Comparison of ENCODE assay signal across 36 cellular contexts in the genomic region with DNA sequence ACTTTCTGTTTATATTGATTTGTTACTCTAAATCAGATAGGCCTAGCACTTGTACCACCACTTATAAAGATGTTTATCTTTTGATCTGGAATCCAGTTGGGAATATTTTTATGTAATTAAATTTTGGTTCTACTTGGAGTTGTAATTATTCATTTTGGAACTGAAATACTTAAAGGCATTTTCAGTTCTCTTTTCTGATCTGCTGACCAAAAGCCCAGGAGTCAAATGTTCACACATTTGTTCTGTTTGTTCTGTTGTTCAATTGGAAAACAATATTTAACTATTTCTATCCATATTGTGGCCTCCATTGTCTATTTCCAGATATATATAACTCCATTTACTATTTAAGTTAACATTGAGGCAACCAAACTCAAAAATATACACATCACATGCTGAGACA.
DNase-seq lines count a peak whose midpoint lies in the region; ATAC-seq, FAIRE-seq and TF ChIP-seq lines count a peak whose summit lies in the region.
"Had no signal": no experiment of that assay in that cellular context is flagged by ENCODE, and none has a peak within 500 bp of the region (broad histone marks: within the 10 kb centered on the region; RNA-seq: fewer than 3 reads in every experiment).

No MANE protein-coding gene starts in this region.

- H2AFZ ChIP-seq in KMS-11 (ENCODE audit: low read depth) (no peak overlapping the region), GM12878 (ENCODE audit: control insufficient read depth, low read depth, low read length) (no peak overlapping the region), smooth muscle cell (ENCODE audit: low read depth) (peak overlapping the region; percentile 33)

- TF ChIP-seq POLR2A in GM12891 (IDR thresholded peaks at IDR 0.05; ENCODE audit: low read depth, low read length) (no peak), GM12878 (IDR thresholded peaks at IDR 0.05; ENCODE audit: low read depth, low read length) (no peak)

- CTCF ChIA-PET in GM12878 (lab: Yijun Ruan, JAX), result no interaction called here

- H3K4me1 Mint-ChIP-seq in activated naive CD8-positive, alpha-beta T cell treated with anti-CD3 and anti-CD28 coated beads for 36 hours, result no peaks in the 10 kb centered on the region
- H3K4me1 Mint-ChIP-seq: B cell; CD14-positive monocyte; CD4-positive, alpha-beta memory T cell; CD4-positive, CD25-positive, alpha-beta regulatory T cell; CD8-positive, alpha-beta memory T cell had no signal

- H3K9me3 ChIP-seq in GM12878 (replicated peaks; ENCODE audit: control insufficient read depth, insufficient read depth, low read length) (no peaks in the 10 kb centered on the region), smooth muscle cell (replicated peaks; ENCODE audit: low read depth) (no peaks in the 10 kb centered on the region)
- H3K9me3 ChIP-seq in effector memory CD4-positive, alpha-beta T cell (ENCODE audit: control insufficient read depth, low read length), result no peaks in the 10 kb centered on the region
- H3K9me3 ChIP-seq: A549; BE2C; BLaER1; BLaER1 treated with 17β-estradiol and CSF1 and Interleukin-3, amounts not matched to agents 10 nM and 100 nM; Caco-2 had no signal

- no peaks in the 10 kb centered on the region for H3K79me2 ChIP-seq in KMS-11 (ENCODE audit: insufficient read depth, low read depth)
- no peaks in the 10 kb centered on the region for H3K79me2 ChIP-seq in GM12878 (ENCODE audit: control insufficient read depth, insufficient read depth, low read length)
- no peaks in the 10 kb centered on the region for H3K79me2 ChIP-seq in smooth muscle cell (ENCODE audit: low read depth)

- H3K4me2 ChIP-seq in KMS-11 (no peak overlapping the region), GM12878 (ENCODE audit: control insufficient read depth, insufficient read depth) (no peak overlapping the region), smooth muscle cell (no peak overlapping the region)
- H3K4me2 ChIP-seq: A549; BLaER1; BLaER1 treated with 17β-estradiol and CSF1 and Interleukin-3, amounts not matched to agents 10 nM and 100 nM had no signal

- no peak overlapping the region for H3K4me3 ChIP-seq in KMS-11 (IDR thresholded peaks at IDR 0.05; ENCODE audit: insufficient read depth, low read depth, low read length)
- no peak overlapping the region for H3K4me3 ChIP-seq in GM12878
- no peak overlapping the region for H3K4me3 ChIP-seq in smooth muscle cell
- H3K4me3 ChIP-seq in effector memory CD4-positive, alpha-beta T cell (ENCODE audit: insufficient read depth, low read depth, low read length, poor library complexity, severe bottlenecking), result no peak overlapping the region
- H3K4me3 ChIP-seq: A549; BLaER1; BLaER1 treated with 17β-estradiol and CSF1 and Interleukin-3, amounts not matched to agents 10 nM and 100 nM had no signal

- no peaks in the 10 kb centered on the region for H3K9me3 Mint-ChIP-seq in activated naive CD8-positive, alpha-beta T cell treated with anti-CD3 and anti-CD28 coated beads for 36 hours

- intact Hi-C loops in GM12878 (cut with micrococcal nuclease; ENCODE audit: unreplicated experiment), result no loop called here

- H4K20me1 ChIP-seq in KMS-11 (ENCODE audit: insufficient read depth), result no peaks in the 10 kb centered on the region
- H4K20me1 ChIP-seq in GM12878 (ENCODE audit: control insufficient read depth, insufficient read depth), result no peaks in the 10 kb centered on the region
- H4K20me1 ChIP-seq in smooth muscle cell (ENCODE audit: low read depth), result no peaks in the 10 kb centered on the region
- H4K20me1 ChIP-seq: BLaER1; BLaER1 treated with 17β-estradiol and CSF1 and Interleukin-3, amounts not matched to agents 10 nM and 100 nM had no signal

- DNase-seq in GM12891 (ENCODE audit: insufficient read length, low spot score) (no peak), GM12878 (ENCODE audit: low read depth, low spot score) (no peak), smooth muscle cell (lab: John Stamatoyannopoulos, UW; ENCODE audit: unreplicated experiment) (no peak), UCSD-AML1 (lab: John Stamatoyannopoulos, UW; ENCODE audit: unreplicated experiment) (no peak), GOT3 (lab: John Stamatoyannopoulos, UW) (no peak)
- no peak for DNase-seq in effector memory CD4-positive, alpha-beta T cell
- no peak for DNase-seq in activated naive CD8-positive, alpha-beta T cell treated with anti-CD3 and anti-CD28 coated beads for 36 hours
- DNase-seq: 8988T; ACHN; AML-193; BE2C; C1 segment of cervical spinal cord; Caco-2; Calu3; CD4-positive, alpha-beta memory T cell; CD4-positive, alpha-beta T cell; CD4-positive, CD25-positive, alpha-beta regulatory T cell; CD8-positive, alpha-beta memory T cell; CD8-positive, alpha-beta T cell; COR-L47; DMS 273 treated with DMSO at 0.1 percent for 48 hours; DMS153; DMS53; DMS79; DMS79 treated with DMSO at 0.1 percent for 48 hours; DND-41; EL had no signal

- H3K36me3 ChIP-seq in KMS-11 (ENCODE audit: insufficient read depth) (no peaks in the 10 kb centered on the region), GM12878 (ENCODE audit: control insufficient read depth in 2 of 2, insufficient read depth in 2 of 2, low read length in 1 of 2) (no peaks in the 10 kb centered on the region), smooth muscle cell (ENCODE audit: low read depth) (no peaks in the 10 kb centered on the region)
- no peaks in the 10 kb centered on the region for H3K36me3 ChIP-seq in effector memory CD4-positive, alpha-beta T cell (ENCODE audit: control insufficient read depth, insufficient read depth, low read length)
- H3K36me3 ChIP-seq: BE2C; BLaER1; BLaER1 treated with 17β-estradiol and CSF1 and Interleukin-3, amounts not matched to agents 10 nM and 100 nM had no signal

- SMC1A ChIA-PET in GM12878 (lab: Charles Lee; ENCODE audit: uncharacterized antibody, unreplicated experiment), result no interaction called here

- H3K9ac ChIP-seq in KMS-11, result peak overlapping the region; percentile 13; the same call in 1 of the 2 replicates
- no peak overlapping the region for H3K9ac ChIP-seq in GM12878 (ENCODE audit: control insufficient read depth, insufficient read depth, low read length)
- no peak overlapping the region for H3K9ac ChIP-seq in smooth muscle cell (ENCODE audit: low read depth)
- H3K9ac ChIP-seq: BLaER1; BLaER1 treated with 17β-estradiol and CSF1 and Interleukin-3, amounts not matched to agents 10 nM and 100 nM had no signal

- no peaks in the 10 kb centered on the region for H3K27me3 ChIP-seq in KMS-11 (ENCODE audit: insufficient read depth, low read depth)
- H3K27me3 ChIP-seq in GM12878 (replicated peaks in 1 of 2; ENCODE audit: control insufficient read depth in 2 of 2, insufficient read depth in 2 of 2, low read length in 1 of 2), result no peaks in the 10 kb centered on the region
- H3K27me3 ChIP-seq in smooth muscle cell (ENCODE audit: low read depth), result no peaks in the 10 kb centered on the region
- no peaks in the 10 kb centered on the region for H3K27me3 ChIP-seq in effector memory CD4-positive, alpha-beta T cell (replicated peaks; ENCODE audit: control insufficient read depth, insufficient read depth, low read length, poor library complexity, severe bottlenecking)
- H3K27me3 ChIP-seq: BE2C; BLaER1; BLaER1 treated with 17β-estradiol and CSF1 and Interleukin-3, amounts not matched to agents 10 nM and 100 nM had no signal

- no peak for ATAC-seq in GM12878
- ATAC-seq: A549; CD8-positive, alpha-beta T cell had no signal

- RAD21 ChIA-PET in GM12878 (lab: Charles Lee; ENCODE audit: unreplicated experiment), result no interaction called here

- TF ChIP-seq RAD21 in GM12878 (IDR thresholded peaks at IDR 0.05; ENCODE audit: insufficient read depth, low read depth, low read length), result no peak

- H3K27me3 Mint-ChIP-seq in activated naive CD8-positive, alpha-beta T cell treated with anti-CD3 and anti-CD28 coated beads for 36 hours, result no peaks in the 10 kb centered on the region
- H3K27me3 Mint-ChIP-seq: B cell; CD4-positive, alpha-beta memory T cell; CD4-positive, alpha-beta T cell; CD4-positive, CD25-positive, alpha-beta regulatory T cell; CD8-positive, alpha-beta memory T cell had no signal

- BruUV-seq in GM12878 (replicated peaks; lab: Mats Ljungman, UMichigan), result no TSS peak

- POLR2A ChIA-PET in GM12878 (lab: Charles Lee), result no interaction called here

- no peak overlapping the region for H3K27ac Mint-ChIP-seq in activated naive CD8-positive, alpha-beta T cell treated with anti-CD3 and anti-CD28 coated beads for 36 hours
- H3K27ac Mint-ChIP-seq: B cell; CD14-positive monocyte; CD4-positive, alpha-beta memory T cell; CD4-positive, alpha-beta T cell; CD4-positive, CD25-positive, alpha-beta regulatory T cell; CD8-positive, alpha-beta memory T cell; CD8-positive, alpha-beta T cell had no signal

- no peaks in the 10 kb centered on the region for H3F3A ChIP-seq in smooth muscle cell (ENCODE audit: low read depth)

- no peak overlapping the region for H3K27ac ChIP-seq in KMS-11
- H3K27ac ChIP-seq in GM12878 (ENCODE audit: control insufficient read depth, insufficient read depth), result no peak overlapping the region
- H3K27ac ChIP-seq in smooth muscle cell (ENCODE audit: low read depth), result no peak overlapping the region
- no peak overlapping the region for H3K27ac ChIP-seq in effector memory CD4-positive, alpha-beta T cell (ENCODE audit: insufficient read depth, low read length, poor library complexity, severe bottlenecking)
- H3K27ac ChIP-seq: 22Rv1; A549; BLaER1; BLaER1 treated with 17β-estradiol and CSF1 and Interleukin-3, amounts not matched to agents 10 nM and 100 nM; C4-2B had no signal

- H3K4me1 ChIP-seq in KMS-11 (ENCODE audit: low read depth, poor library complexity, severe bottlenecking) (no peaks in the 10 kb centered on the region), GM12878 (ENCODE audit: control insufficient read depth, insufficient read depth, low read length) (no peaks in the 10 kb centered on the region), smooth muscle cell (ENCODE audit: low read depth) (no peaks in the 10 kb centered on the region)
- no peaks in the 10 kb centered on the region for H3K4me1 ChIP-seq in effector memory CD4-positive, alpha-beta T cell (ENCODE audit: control insufficient read depth, insufficient read depth, low read length, poor library complexity, severe bottlenecking)
- H3K4me1 ChIP-seq: A549, BE2C, Caco-2 had no signal

- in situ Hi-C loops in GM12878 (cut with MboI), result no loop called here

- no peak for FAIRE-seq in GM12891 (lab: Jason Lieb, UNC)
- FAIRE-seq in GM12878 (lab: Jason Lieb, UNC), result no peak
- FAIRE-seq: A549, D721Med had no signal

- no peak for TF ChIP-seq EP300 in GM12878 (IDR thresholded peaks at IDR 0.05; ENCODE audit: borderline replicate concordance in 1 of 2, control insufficient read depth in 1 of 2, low read depth in 2 of 2, low read length in 2 of 2)

- H3K36me3 Mint-ChIP-seq in activated naive CD8-positive, alpha-beta T cell treated with anti-CD3 and anti-CD28 coated beads for 36 hours, result no peaks in the 10 kb centered on the region
- H3K36me3 Mint-ChIP-seq: CD14-positive monocyte; CD4-positive, alpha-beta memory T cell; CD4-positive, CD25-positive, alpha-beta regulatory T cell; CD8-positive, alpha-beta memory T cell; CD8-positive, alpha-beta T cell had no signal

- no peak overlapping the region for H3K4me3 Mint-ChIP-seq in activated naive CD8-positive, alpha-beta T cell treated with anti-CD3 and anti-CD28 coated beads for 36 hours
- H3K4me3 Mint-ChIP-seq: B cell; CD14-positive monocyte; CD4-positive, alpha-beta memory T cell; CD4-positive, alpha-beta T cell; CD4-positive, CD25-positive, alpha-beta regulatory T cell; CD8-positive, alpha-beta memory T cell; CD8-positive, alpha-beta T cell had no signal

- no peak for TF ChIP-seq CTCF in KMS-11 (conservative IDR thresholded peaks at IDR 0.05; ENCODE audit: low read depth, low read length)
- TF ChIP-seq CTCF in GM12878 (IDR thresholded peaks at IDR 0.05 in 2 of 3, conservative IDR thresholded peaks at IDR 0.05 in 1 of 3; ENCODE audit: control insufficient read depth in 2 of 3, extremely low read depth in 1 of 3, insufficient read depth in 1 of 3, low read depth in 3 of 3, low read length in 3 of 3), result no peak
- no peak for TF ChIP-seq CTCF in smooth muscle cell (IDR thresholded peaks at IDR 0.05; ENCODE audit: borderline replicate concordance, insufficient read depth, poor library complexity, severe bottlenecking)
